ENCODE assay signal across 14 cellular contexts in genomic region chr3:183885766-183886165, GRCh38. TPM values are rescaled to one million over a fixed set of nuclear protein-coding genes. Genes with fewer than 3 reads are reported as not detected.
DNase-seq lines count a peak whose midpoint lies in the region; ATAC-seq and TF ChIP-seq lines count a peak whose summit lies in the region.
"Had no signal": no experiment of that assay in that cellular context is flagged by ENCODE, and none has a peak within 500 bp of the region (broad histone marks: within the 10 kb centered on the region; RNA-seq: fewer than 3 reads in every experiment).

No MANE protein-coding gene starts in this region.

- peaks cover 2% of the 10 kb centered on the region for H3K36me3 Mint-ChIP-seq in activated CD4-positive, alpha-beta T cell treated with anti-CD3 and anti-CD28 coated beads, Interleukin-2, amount 10 ng/mL, durations not matched to agents 24 days and 14 days (ENCODE audit: low read depth)
- H3K36me3 Mint-ChIP-seq in activated naive CD8-positive, alpha-beta T cell treated with anti-CD3 and anti-CD28 coated beads, Interleukin-2, amount 10 ng/mL, durations not matched to agents 7 days and 5 days: no peaks in the 10 kb centered on the region
- no peaks in the 10 kb centered on the region for H3K36me3 Mint-ChIP-seq in nephron progenitor cell (ENCODE audit: low read depth)

- H3K9me3 ChIP-seq in HCT116 (ENCODE audit: control insufficient read depth in 1 of 2, insufficient read depth in 1 of 2, low read depth in 1 of 2, low read length in 2 of 2): no peaks in the 10 kb centered on the region
- H3K9me3 ChIP-seq: A549, suprapubic skin had no signal

- peak overlapping the region; percentile 51 for H3K4me3 Mint-ChIP-seq in activated CD4-positive, alpha-beta T cell treated with anti-CD3 and anti-CD28 coated beads, Interleukin-2, amount 10 ng/mL, durations not matched to agents 24 days and 14 days
- peak overlapping the region; percentile 6 for H3K4me3 Mint-ChIP-seq in activated naive CD8-positive, alpha-beta T cell treated with anti-CD3 and anti-CD28 coated beads, Interleukin-2, amount 10 ng/mL, durations not matched to agents 7 days and 5 days
- H3K4me3 Mint-ChIP-seq in nephron progenitor cell: peak overlapping the region; percentile 60

- TF ChIP-seq CTCF in HCT116 (IDR thresholded peaks at IDR 0.05 in 2 of 3, conservative IDR thresholded peaks at IDR 0.05 in 1 of 3; ENCODE audit: borderline replicate concordance in 1 of 3, insufficient read depth in 1 of 3, low read depth in 2 of 3, low read length in 2 of 3) (no peak), nephron progenitor cell (IDR thresholded peaks at IDR 0.05) (no peak)

- no peaks in the 10 kb centered on the region for H4K20me1 ChIP-seq in HCT116 (ENCODE audit: insufficient read depth)

- H3K4me2 ChIP-seq in HCT116 (ENCODE audit: low read length): peak overlapping the region; percentile 93; the same call in 1 of the 2 replicates

- POLR2A ChIA-PET in HCT116 (lab: Charles Lee): no interaction called here
- POLR2A ChIA-PET in activated naive CD8-positive, alpha-beta T cell treated with anti-CD3 and anti-CD28 coated beads, Interleukin-2, amount 10 ng/mL, durations not matched to agents 7 days and 5 days (lab: Charles Lee): no interaction called here

- TF ChIP-seq RAD21 in HCT116 (IDR thresholded peaks at IDR 0.05; ENCODE audit: low read depth): no peak

- intact Hi-C loops in activated CD4-positive, alpha-beta T cell treated with anti-CD3 and anti-CD28 coated beads, Interleukin-2, amount 10 ng/mL, durations not matched to agents 24 days and 14 days (cut with micrococcal nuclease): loop anchor here (2.0 to 10.0 kb wide), 2 partner anchors 61 to 501 kb away; partner anchors contain the start of gene MAP6D1
- intact Hi-C loops in HCT116 (cut with micrococcal nuclease): loop anchor here (10.0 kb wide), 1 partner anchor 761 kb away; no protein-coding TSS in a partner anchor

- H3K27me3 Mint-ChIP-seq in activated CD4-positive, alpha-beta T cell treated with anti-CD3 and anti-CD28 coated beads, Interleukin-2, amount 10 ng/mL, durations not matched to agents 24 days and 14 days: peaks cover 4% of the 10 kb centered on the region
- H3K27me3 Mint-ChIP-seq in activated naive CD8-positive, alpha-beta T cell treated with anti-CD3 and anti-CD28 coated beads, Interleukin-2, amount 10 ng/mL, durations not matched to agents 7 days and 5 days: no peaks in the 10 kb centered on the region
- peaks cover 44% of the 10 kb centered on the region for H3K27me3 Mint-ChIP-seq in nephron progenitor cell (ENCODE audit: low read depth, poor library complexity)

- no peak for ATAC-seq in HCT116
- ATAC-seq in activated naive CD8-positive, alpha-beta T cell treated with anti-CD3 and anti-CD28 coated beads, Interleukin-2, amount 10 ng/mL, durations not matched to agents 7 days and 5 days (ENCODE audit: low read depth): no peak

- no peak overlapping the region; a peak in 1 of 4 replicates for H3K4me3 ChIP-seq in HCT116 (replicated peaks in 1 of 2; ENCODE audit: low read depth in 1 of 2, low read length in 2 of 2)

- RAD21 ChIA-PET in HCT116 (lab: Charles Lee; ENCODE audit: low non-redundant PET in 1 of 2, low total read pairs in 2 of 2, uncharacterized antibody in 2 of 2, unreplicated experiment in 2 of 2): no interaction called here

- DNase-seq in activated CD4-positive, alpha-beta T cell treated with anti-CD3 and anti-CD28 coated beads, Interleukin-2, amount 10 ng/mL, durations not matched to agents 24 days and 14 days: no peak
- DNase-seq in activated CD4-positive, alpha-beta T cell treated with anti-CD3 and anti-CD28 coated beads, Interleukin-2, amount 50 U/mL, for 1 hour: no peak
- DNase-seq in HCT116 (ENCODE audit: low read depth, low spot score): no peak
- DNase-seq in activated naive CD8-positive, alpha-beta T cell treated with anti-CD3 and anti-CD28 coated beads, Interleukin-2, amount 10 ng/mL, durations not matched to agents 7 days and 5 days: no peak
- DNase-seq in nephron progenitor cell: no peak
- no peak for DNase-seq in NCI-H82 (lab: John Stamatoyannopoulos, UW)
- no peak for DNase-seq in occipital lobe (lab: John Stamatoyannopoulos, UW)
- DNase-seq in SKM-1 treated with dmso at 0.1 percent for 144 hours (lab: John Stamatoyannopoulos, UW; ENCODE audit: unreplicated experiment): no peak
- DNase-seq: hippocampal formation; NCI-H187; OCI-M1; stimulated activated CD4-positive, alpha-beta T cell treated with anti-CD3 and anti-CD28 coated beads, Interleukin-15, amount 100 ng/mL, for 24 hours had no signal

- no peaks in the 10 kb centered on the region for H3K9me3 Mint-ChIP-seq in activated CD4-positive, alpha-beta T cell treated with anti-CD3 and anti-CD28 coated beads, Interleukin-2, amount 10 ng/mL, durations not matched to agents 24 days and 14 days
- H3K9me3 Mint-ChIP-seq in activated naive CD8-positive, alpha-beta T cell treated with anti-CD3 and anti-CD28 coated beads, Interleukin-2, amount 10 ng/mL, durations not matched to agents 7 days and 5 days: no peaks in the 10 kb centered on the region
- no peaks in the 10 kb centered on the region for H3K9me3 Mint-ChIP-seq in nephron progenitor cell

- H3K9ac ChIP-seq in HCT116 (ENCODE audit: low read length): no peak overlapping the region

- H3K27me3 ChIP-seq in HCT116 (ENCODE audit: insufficient read depth, low read length): no peaks in the 10 kb centered on the region
- H3K27me3 ChIP-seq: suprapubic skin had no signal

- H3K4me1 Mint-ChIP-seq in activated CD4-positive, alpha-beta T cell treated with anti-CD3 and anti-CD28 coated beads, Interleukin-2, amount 10 ng/mL, durations not matched to agents 24 days and 14 days: peaks cover 21% of the 10 kb centered on the region
- H3K4me1 Mint-ChIP-seq in activated naive CD8-positive, alpha-beta T cell treated with anti-CD3 and anti-CD28 coated beads, Interleukin-2, amount 10 ng/mL, durations not matched to agents 7 days and 5 days: peaks cover 24% of the 10 kb centered on the region
- peaks cover 32% of the 10 kb centered on the region for H3K4me1 Mint-ChIP-seq in nephron progenitor cell

- H2AFZ ChIP-seq in HCT116 (ENCODE audit: low read depth, low read length, poor library complexity, severe bottlenecking): no peak overlapping the region

- TF ChIP-seq POLR2A in HCT116 (IDR thresholded peaks at IDR 0.05; ENCODE audit: borderline replicate concordance, extremely low read depth, insufficient read depth, insufficient read length): no peak

- peaks cover 38% of the 10 kb centered on the region for H3K79me2 ChIP-seq in HCT116 (ENCODE audit: insufficient read depth, low read length)

- CTCF ChIA-PET in HCT116 (lab: Charles Lee): interaction anchor here (1.0 to 1.5 kb wide), 3 partner anchors 10 to 404 kb away, joined by 3 to 10 read pairs (median 3); partner anchors contain the start of gene CAMK2N2

- peak overlapping the region; percentile 50 for H3K27ac Mint-ChIP-seq in activated CD4-positive, alpha-beta T cell treated with anti-CD3 and anti-CD28 coated beads, Interleukin-2, amount 10 ng/mL, durations not matched to agents 24 days and 14 days
- peak overlapping the region; percentile 5 for H3K27ac Mint-ChIP-seq in activated naive CD8-positive, alpha-beta T cell treated with anti-CD3 and anti-CD28 coated beads, Interleukin-2, amount 10 ng/mL, durations not matched to agents 7 days and 5 days
- no peak overlapping the region for H3K27ac Mint-ChIP-seq in nephron progenitor cell

- no peaks in the 10 kb centered on the region for H3K9me2 ChIP-seq in HCT116 (ENCODE audit: insufficient read depth)

- BruUV-seq in HCT116 (replicated peaks; lab: Mats Ljungman, UMichigan): no TSS peak

- H3K4me1 ChIP-seq in HCT116 (ENCODE audit: control insufficient read depth in 1 of 2, insufficient read depth in 2 of 2, low read length in 2 of 2): peaks cover 6 to 16% of the 10 kb centered on the region in 2 experiments; a peak in 3 of 4 replicates

- H3K27ac ChIP-seq in HCT116 (ENCODE audit: low read depth, low read length): no peak overlapping the region

- no peaks in the 10 kb centered on the region for H3K36me3 ChIP-seq in HCT116 (ENCODE audit: control insufficient read depth in 1 of 2, insufficient read depth in 2 of 2, low read length in 2 of 2)

TF ChIP-seq in HCT116, 20 proteins besides CTCF, POLR2A, EP300 and RAD21 (continues in another document):
- TF ChIP-seq POLR2AphosphoS5 (IDR thresholded peaks at IDR 0.05; ENCODE audit: low read depth, low read length): no peak
- no peak for TF ChIP-seq SRF (IDR thresholded peaks at IDR 0.05; ENCODE audit: low read depth)
- no peak for TF ChIP-seq EZH2phosphoT487 (IDR thresholded peaks at IDR 0.05; ENCODE audit: borderline replicate concordance)
- TF ChIP-seq, protein P1, sequence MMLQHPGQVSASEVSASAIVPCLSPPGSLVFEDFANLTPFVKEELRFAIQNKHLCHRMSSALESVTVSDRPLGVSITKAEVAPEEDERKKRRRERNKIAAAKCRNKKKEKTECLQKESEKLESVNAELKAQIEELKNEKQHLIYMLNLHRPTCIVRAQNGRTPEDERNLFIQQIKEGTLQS (IDR thresholded peaks at IDR 0.05): no peak
- TF ChIP-seq EGR1 (IDR thresholded peaks at IDR 0.05; ENCODE audit: low read depth): no peak
- no peak for TF ChIP-seq CEBPB (IDR thresholded peaks at IDR 0.05; ENCODE audit: low read depth)
- TF ChIP-seq ELF1 (IDR thresholded peaks at IDR 0.05; ENCODE audit: borderline replicate concordance, low read depth): no peak
- TF ChIP-seq JUND (IDR thresholded peaks at IDR 0.05): no peak
- TF ChIP-seq SIN3A (IDR thresholded peaks at IDR 0.05; ENCODE audit: low read depth): no peak
- TF ChIP-seq TCF7L2 (IDR thresholded peaks at IDR 0.05; ENCODE audit: borderline replicate concordance, extremely low read depth, insufficient read depth, insufficient read length): no peak
- no peak for TF ChIP-seq ZFX (IDR thresholded peaks at IDR 0.05)
- TF ChIP-seq CBX3 (IDR thresholded peaks at IDR 0.05; ENCODE audit: low read depth): no peak
- no peak for TF ChIP-seq EZH2 (IDR thresholded peaks at IDR 0.05)

RNA-seq across cellular contexts. Expression of gene PARL, which starts 1.1 kb away (rescaled TPM):
- total RNA-seq in activated CD4-positive, alpha-beta T cell treated with anti-CD3 and anti-CD28 coated beads, Interleukin-2, amount 10 ng/mL, durations not matched to agents 24 days and 14 days: 89.5 and 91.4 TPM in 2 replicates
- total RNA-seq in HCT116 (2021; ENCODE audit: unreplicated experiment): 69.7 TPM
- 44.9 and 51.5 TPM in 2 replicates for polyA plus RNA-seq in HCT116 (2012)
- 10 to 100 TPM; 37.4 to 45.5 TPM for total RNA-seq in activated naive CD8-positive, alpha-beta T cell treated with anti-CD3 and anti-CD28 coated beads, Interleukin-2, amount 10 ng/mL, durations not matched to agents 7 days and 5 days
- total RNA-seq in occipital lobe: 26.8 TPM

Comparison
In these comparisons a context has a peak if more than half of its experiments do, and no peak if none do; other contexts are left out.
1. H3K4me3 Mint-ChIP-seq: peak in every context shown above with its lines; median percentile 60 in nephron progenitor cell; 51 in activated CD4-positive, alpha-beta T cell treated with anti-CD3 and anti-CD28 coated beads, Interleukin-2, amount 10 ng/mL, durations not matched to agents 24 days and 14 days; 6 in activated naive CD8-positive, alpha-beta T cell treated with anti-CD3 and anti-CD28 coated beads, Interleukin-2, amount 10 ng/mL, durations not matched to agents 7 days and 5 days.